ENCODE assay signal across 15 cellular contexts in genomic region chr10:11411926-11412545, GRCh38.
A peak's percentile ranks its signal among the peaks of the same experiment; 100 is the strongest.
DNase-seq lines count a peak whose midpoint lies in the region; ATAC-seq and TF ChIP-seq lines count a peak whose summit lies in the region.
"Had no signal": no experiment of that assay in that cellular context is flagged by ENCODE, and none has a peak within 500 bp of the region (broad histone marks: within the 10 kb centered on the region; RNA-seq: fewer than 3 reads in every experiment).

No MANE protein-coding gene starts in this region.

- no peak overlapping the region for H3K27ac ChIP-seq in RWPE1
- H3K27ac ChIP-seq: dorsolateral prefrontal cortex, SK-N-MC, thoracic aorta had no signal

- ATAC-seq in HG03039 (IDR thresholded peaks at IDR 0.05; ENCODE audit: unreplicated experiment), result no peak

- TF ChIP-seq RAD21 in Ishikawa (IDR thresholded peaks at IDR 0.05; ENCODE audit: low read depth), result peak; percentile 59

- DNase-seq in RKO (ENCODE audit: low spot score) (peak; percentile 31), iPS-NIHi7 (ENCODE audit: extremely low spot score) (peak; percentile 54), NCI-H446 (lab: John Stamatoyannopoulos, UW) (no peak), RWPE1 (ENCODE audit: low spot score) (no peak)
- DNase-seq: activated T-cell treated with anti-CD3 and anti-CD28 coated beads for 4 hours, dorsolateral prefrontal cortex, foreskin melanocyte, midbrain, NCI-H1048, NCI-H526 treated with DMSO at 0.1 percent for 48 hours had no signal

- no peak for TF ChIP-seq EP300 in Ishikawa (IDR thresholded peaks at IDR 0.05; ENCODE audit: borderline replicate concordance)

- CTCF ChIA-PET in RWPE1 (lab: Yijun Ruan, JAX), result interaction anchor here (0.5 to 1.6 kb wide), 3 partner anchors 12 to 133 kb away, joined by 3 to 6 read pairs (median 5); no protein-coding TSS in a partner anchor

- peak; percentile 56 for TF ChIP-seq CTCF in GM12873 (IDR thresholded peaks at IDR 0.05; ENCODE audit: insufficient read depth, low read depth, low read length, missing control alignments)
- no peak for TF ChIP-seq CTCF in RWPE1 (conservative IDR thresholded peaks at IDR 0.05; ENCODE audit: low read depth)

- POLR2A ChIA-PET in RWPE1 (lab: Yijun Ruan, JAX; ENCODE audit: low non-redundant PET), result no interaction called here

TF ChIP-seq in Ishikawa, 13 proteins besides CTCF, POLR2A, EP300 and RAD21:
- TF ChIP-seq CEBPB (IDR thresholded peaks at IDR 0.05), result no peak

Comparison
In these comparisons a context has a peak if more than half of its experiments do, and no peak if none do; other contexts are left out.
1. DNase-seq: peak in RKO (single experiment) and iPS-NIHi7 (single experiment); none in NCI-H446 (0 of 2) and RWPE1 (single experiment).